ENCODE assay signal across 10 cellular contexts in the genomic region with DNA sequence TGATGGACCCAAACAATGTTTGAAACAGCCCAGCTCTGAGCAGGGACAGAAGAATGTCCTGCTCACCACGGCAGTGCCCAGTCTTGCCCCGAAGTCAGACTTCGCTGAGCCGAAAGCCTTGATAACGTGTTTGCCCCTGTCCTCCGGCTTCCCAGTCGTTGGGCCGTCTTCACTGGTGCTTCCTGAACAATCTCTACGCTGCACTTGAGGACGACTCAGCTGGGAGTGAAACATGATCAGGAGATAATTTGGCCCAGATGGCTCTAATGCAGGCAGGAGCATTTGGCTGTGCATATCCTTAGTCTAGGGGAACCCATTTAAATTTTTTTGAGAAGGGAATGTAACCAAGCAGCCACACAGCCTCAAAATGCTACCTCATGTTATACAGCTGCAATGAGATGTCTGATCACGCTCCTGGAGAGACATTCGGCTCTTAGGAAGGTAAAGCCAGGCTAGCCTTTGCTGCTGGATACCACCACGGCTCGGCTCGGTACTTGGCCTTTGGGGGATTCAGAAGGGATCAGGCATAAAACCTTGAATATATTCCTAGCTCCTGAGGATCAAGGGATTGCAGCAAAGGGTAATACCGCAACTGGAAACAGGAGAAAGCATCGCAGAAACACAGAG. TPM values are rescaled to one million over a fixed set of nuclear protein-coding genes. Genes with fewer than 3 reads are reported as not detected.
A peak's percentile ranks its signal among the peaks of the same experiment; 100 is the strongest.
DNase-seq lines count a peak whose midpoint lies in the region; ATAC-seq and TF ChIP-seq lines count a peak whose summit lies in the region.
"Had no signal": no experiment of that assay in that cellular context is flagged by ENCODE, and none has a peak within 500 bp of the region (broad histone marks: within the 10 kb centered on the region; RNA-seq: fewer than 3 reads in every experiment).

No MANE protein-coding gene starts in this region.

- no peak overlapping the region for H3K4me3 ChIP-seq in astrocyte of the spinal cord (ENCODE audit: low read depth, low read length)

- DNase-seq in DMS 273 (lab: John Stamatoyannopoulos, UW; ENCODE audit: unreplicated experiment) = peak; percentile 93
- DNase-seq in NCI-H1694 treated with DMSO at 0.1 percent for 48 hours (lab: John Stamatoyannopoulos, UW) = peak; percentile 21
- DNase-seq in astrocyte of the spinal cord (ENCODE audit: low read depth, low spot score) = peak; percentile 33
- DNase-seq in myocyte (ENCODE audit: low read depth) = peak; percentile 48
- no peak for DNase-seq in DMS53 treated with DMSO at 0.1 percent for 48 hours (lab: John Stamatoyannopoulos, UW; ENCODE audit: unreplicated experiment)
- no peak for DNase-seq in NAMALWA (ENCODE audit: low spot score)
- no peak for DNase-seq in T-helper 1 cell
- DNase-seq: CD4-positive, alpha-beta memory T cell; substantia nigra had no signal

- no peak for ATAC-seq in HG02981 (IDR thresholded peaks at IDR 0.05; ENCODE audit: unreplicated experiment)

- in situ Hi-C loops in astrocyte of the spinal cord (cut with HindIII; ENCODE audit: low sequenced_read_pairs) = no loop called here

- no peak for TF ChIP-seq CTCF in astrocyte of the spinal cord (IDR thresholded peaks at IDR 0.05; ENCODE audit: low read depth, low read length)

RNA-seq across cellular contexts. Expression of gene FECH, which starts 43.6 kb away (rescaled TPM):
- 52.5 and 79.6 TPM in 2 replicates for total RNA-seq in myocyte
- 40.8 TPM for polyA plus RNA-seq in myocyte (2012)

Comparison
In these comparisons a context has a peak if more than half of its experiments do, and no peak if none do; other contexts are left out.
1. DNase-seq: peak in DMS 273 (single experiment), NCI-H1694 treated with DMSO at 0.1 percent for 48 hours (single experiment), astrocyte of the spinal cord (single experiment) and myocyte (single experiment); none in DMS53 treated with DMSO at 0.1 percent for 48 hours (single experiment), NAMALWA (single experiment) and T-helper 1 cell (0 of 5).